18 cellular contexts compared by ENCODE assay signal in the genomic region with DNA sequence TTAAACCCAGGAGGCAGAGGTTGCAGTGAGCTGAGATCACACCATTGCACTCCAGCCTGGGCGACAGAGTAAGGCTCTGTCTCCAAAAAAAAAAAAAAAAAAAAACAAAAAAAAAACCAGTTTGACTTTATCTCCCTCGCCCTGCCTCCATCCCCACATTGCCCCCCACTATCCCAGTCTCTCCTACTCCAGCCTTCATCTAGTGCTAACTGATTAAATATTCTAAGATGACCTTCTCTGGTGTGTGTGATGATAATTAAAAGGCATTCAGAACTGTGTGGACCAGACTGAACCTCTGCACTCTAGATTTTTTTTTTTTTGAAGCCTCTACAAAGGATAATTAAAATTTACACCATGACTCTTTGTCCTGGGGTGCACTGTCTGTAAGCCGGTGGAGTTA. TPM values are rescaled to one million over a fixed set of nuclear protein-coding genes. Genes with fewer than 3 reads are reported as not detected.
A peak's percentile ranks its signal among the peaks of the same experiment; 100 is the strongest.
DNase-seq lines count a peak whose midpoint lies in the region; ATAC-seq, FAIRE-seq and TF ChIP-seq lines count a peak whose summit lies in the region.
"Had no signal": no experiment of that assay in that cellular context is flagged by ENCODE, and none has a peak within 500 bp of the region (broad histone marks: within the 10 kb centered on the region; RNA-seq: fewer than 3 reads in every experiment).

No MANE protein-coding gene starts in this region.

- no peaks in the 10 kb centered on the region for H3K9me3 Mint-ChIP-seq in activated naive CD4-positive, alpha-beta T cell treated with anti-CD3 and anti-CD28 coated beads, Interleukin-2, amount 50 U/mL, for 24 hours
- H3K9me3 Mint-ChIP-seq in activated naive CD4-positive, alpha-beta T cell treated with anti-CD3 and anti-CD28 coated beads for 36 hours, result no peaks in the 10 kb centered on the region
- H3K9me3 Mint-ChIP-seq: IgD-negative memory B cell had no signal

- no peak for ATAC-seq in GM18502 (IDR thresholded peaks at IDR 0.05; ENCODE audit: poor library complexity, unreplicated experiment)

- H3K27me3 Mint-ChIP-seq in activated naive CD4-positive, alpha-beta T cell treated with anti-CD3 and anti-CD28 coated beads, Interleukin-2, amount 50 U/mL, for 24 hours, result no peaks in the 10 kb centered on the region
- no peaks in the 10 kb centered on the region for H3K27me3 Mint-ChIP-seq in activated naive CD4-positive, alpha-beta T cell treated with anti-CD3 and anti-CD28 coated beads for 36 hours (ENCODE audit: low read depth)
- H3K27me3 Mint-ChIP-seq: IgD-negative memory B cell had no signal

- DNase-seq in activated naive CD4-positive, alpha-beta T cell treated with anti-CD3 and anti-CD28 coated beads for 36 hours, result no peak
- DNase-seq in endothelial cell of umbilical vein (ENCODE audit: low read depth, low spot score) (no peak), mesendoderm (no peak), MM.1S (no peak), NCI-H1436 treated with DMSO at 0.1 percent for 48 hours (lab: John Stamatoyannopoulos, UW) (no peak)
- DNase-seq: AML-193, DMS79 had no signal

- H3K36me3 ChIP-seq in HUES6 (ENCODE audit: control insufficient read depth, insufficient read depth, low read length), result peaks cover 38% of the 10 kb centered on the region
- peaks cover 9 to 23% of the 10 kb centered on the region in 2 experiments for H3K36me3 ChIP-seq in endothelial cell of umbilical vein (ENCODE audit: control insufficient read depth in 2 of 2, extremely low read depth in 1 of 2, insufficient read depth in 2 of 2, low read length in 2 of 2)
- H3K36me3 ChIP-seq in mesendoderm (ENCODE audit: control insufficient read depth, insufficient read depth, low read length), result peaks cover 5% of the 10 kb centered on the region
- no peaks in the 10 kb centered on the region; the same call in 1 of the 2 replicates for H3K36me3 ChIP-seq in MM.1S (replicated peaks; ENCODE audit: insufficient read depth, low read length)

- H4K20me1 ChIP-seq in endothelial cell of umbilical vein (replicated peaks; ENCODE audit: control insufficient read depth, extremely low read depth, insufficient read depth, low read length) (no peaks in the 10 kb centered on the region), MM.1S (ENCODE audit: insufficient read depth, low read length) (no peaks in the 10 kb centered on the region)
- H4K20me1 ChIP-seq: BLaER1 had no signal

- no peaks in the 10 kb centered on the region for H3K79me2 ChIP-seq in endothelial cell of umbilical vein (ENCODE audit: control insufficient read depth, insufficient read depth, low read length)
- no peaks in the 10 kb centered on the region for H3K79me2 ChIP-seq in mesendoderm (ENCODE audit: control insufficient read depth, insufficient read depth, low read length)
- H3K79me2 ChIP-seq in MM.1S (ENCODE audit: low read length), result no peaks in the 10 kb centered on the region; the same call in 1 of the 2 replicates

- no peak overlapping the region for H3K4ac ChIP-seq in mesendoderm (ENCODE audit: low read depth, low read length)

- H3K27ac ChIP-seq in HUES6 (ENCODE audit: low read depth, low read length) (no peak overlapping the region), endothelial cell of umbilical vein (ENCODE audit: insufficient read depth, low read depth, low read length) (no peak overlapping the region), mesendoderm (ENCODE audit: low read depth, low read length) (peak overlapping the region; percentile 24), MM.1S (ENCODE audit: low read length) (no peak overlapping the region)
- H3K27ac ChIP-seq: 22Rv1, BLaER1 had no signal

- H3K9ac ChIP-seq in HUES6 (ENCODE audit: low read length) (peak overlapping the region; percentile 7), endothelial cell of umbilical vein (replicated peaks; ENCODE audit: extremely low read depth, insufficient read depth, low read length) (no peak overlapping the region), mesendoderm (ENCODE audit: low read length) (no peak overlapping the region), MM.1S (ENCODE audit: low read length) (no peak overlapping the region)
- H3K9ac ChIP-seq: BLaER1 had no signal

- WGBS in mesendoderm (ENCODE audit: extremely low coverage, insufficient coverage, low lambda C conversion rate), result no CpG with 5 or more reads among the region's 3 CpGs

- CTCF ChIA-PET in activated naive CD4-positive, alpha-beta T cell treated with anti-CD3 and anti-CD28 coated beads for 36 hours (lab: Charles Lee), result interaction anchor here (1.0 kb wide), 1 partner anchor 40 kb away, joined by 5 read pairs; a partner anchor contains a TSS
- CTCF ChIA-PET in endothelial cell of umbilical vein (lab: Charles Lee), result no interaction called here

- H2AK5ac ChIP-seq in mesendoderm (ENCODE audit: low read length), result no peak overlapping the region

- TF ChIP-seq CTCF in endothelial cell of umbilical vein (IDR thresholded peaks at IDR 0.05; ENCODE audit: extremely low read depth in 1 of 2, insufficient read depth in 1 of 2, low read depth in 1 of 2, low read length in 2 of 2) (no peak), MM.1S (IDR thresholded peaks at IDR 0.05; ENCODE audit: low read length) (no peak)

- no TSS peak for BruUV-seq in endothelial cell of umbilical vein (replicated peaks; lab: Mats Ljungman, UMichigan)

- no peak overlapping the region for H4K5ac ChIP-seq in mesendoderm (ENCODE audit: low read length)

- H3K23ac ChIP-seq in mesendoderm (ENCODE audit: low read length), result no peak overlapping the region

- no peaks in the 10 kb centered on the region for H3F3A ChIP-seq in MM.1S (ENCODE audit: insufficient read depth, low read length)

- FAIRE-seq in endothelial cell of umbilical vein (lab: Jason Lieb, UNC), result peak; percentile 40
- FAIRE-seq: G401.6, GM12891 had no signal

- no peaks in the 10 kb centered on the region for H3K9me1 ChIP-seq in endothelial cell of umbilical vein (replicated peaks; ENCODE audit: control insufficient read depth, extremely low read depth, insufficient read depth, low read length)

- H2BK5ac ChIP-seq in mesendoderm (ENCODE audit: low read length), result no peak overlapping the region

- intact Hi-C loops in activated naive CD4-positive, alpha-beta T cell treated with anti-CD3 and anti-CD28 coated beads for 36 hours (cut with micrococcal nuclease), result no loop called here
- intact Hi-C loops in endothelial cell of umbilical vein (cut with micrococcal nuclease), result no loop called here

- H3K9me2 ChIP-seq in MM.1S (replicated peaks; ENCODE audit: insufficient read depth, low read length), result no peaks in the 10 kb centered on the region

- H3K36me3 Mint-ChIP-seq in activated naive CD4-positive, alpha-beta T cell treated with anti-CD3 and anti-CD28 coated beads, Interleukin-2, amount 50 U/mL, for 24 hours, result peaks cover 7% of the 10 kb centered on the region
- H3K36me3 Mint-ChIP-seq in activated naive CD4-positive, alpha-beta T cell treated with anti-CD3 and anti-CD28 coated beads for 36 hours (ENCODE audit: low read depth), result peaks cover 20% of the 10 kb centered on the region
- H3K36me3 Mint-ChIP-seq: IgD-negative memory B cell had no signal

- H3K4me3 ChIP-seq in HUES6 (ENCODE audit: low read depth, low read length) (no peak overlapping the region), endothelial cell of umbilical vein (replicated peaks in 1 of 3; ENCODE audit: insufficient read depth in 1 of 3, low read depth in 1 of 3, low read length in 3 of 3) (no peak overlapping the region), mesendoderm (ENCODE audit: low read length) (no peak overlapping the region), MM.1S (ENCODE audit: low read length) (no peak overlapping the region)
- H3K4me3 ChIP-seq: BLaER1 had no signal

- no peak overlapping the region for H3K4me2 ChIP-seq in endothelial cell of umbilical vein (ENCODE audit: insufficient read depth, low read length)
- no peak overlapping the region for H3K4me2 ChIP-seq in mesendoderm (ENCODE audit: low read length)
- no peak overlapping the region for H3K4me2 ChIP-seq in MM.1S (ENCODE audit: low read depth, low read length)
- H3K4me2 ChIP-seq: BLaER1 had no signal

- H3K9me3 ChIP-seq in HUES6 (ENCODE audit: control insufficient read depth, insufficient read depth, low read depth, low read length), result no peaks in the 10 kb centered on the region
- no peaks in the 10 kb centered on the region for H3K9me3 ChIP-seq in endothelial cell of umbilical vein (replicated peaks; ENCODE audit: control insufficient read depth, insufficient read depth, low read length)
- no peaks in the 10 kb centered on the region for H3K9me3 ChIP-seq in MM.1S (replicated peaks; ENCODE audit: insufficient read depth, low read length)
- H3K9me3 ChIP-seq: BLaER1 had no signal

- no peak for TF ChIP-seq POLR2A in endothelial cell of umbilical vein (IDR thresholded peaks at IDR 0.05; ENCODE audit: low read depth, low read length)

- no peak overlapping the region for H3K18ac ChIP-seq in mesendoderm (ENCODE audit: low read length)

- POLR2A ChIA-PET in endothelial cell of umbilical vein (lab: Charles Lee), result no interaction called here

- no peaks in the 10 kb centered on the region for H3K4me1 Mint-ChIP-seq in activated naive CD4-positive, alpha-beta T cell treated with anti-CD3 and anti-CD28 coated beads, Interleukin-2, amount 50 U/mL, for 24 hours
- H3K4me1 Mint-ChIP-seq in activated naive CD4-positive, alpha-beta T cell treated with anti-CD3 and anti-CD28 coated beads for 36 hours (ENCODE audit: low read depth), result no peaks in the 10 kb centered on the region
- H3K4me1 Mint-ChIP-seq: IgD-negative memory B cell had no signal

- H3K4me3 Mint-ChIP-seq in activated naive CD4-positive, alpha-beta T cell treated with anti-CD3 and anti-CD28 coated beads, Interleukin-2, amount 50 U/mL, for 24 hours, result no peak overlapping the region
- no peak overlapping the region for H3K4me3 Mint-ChIP-seq in activated naive CD4-positive, alpha-beta T cell treated with anti-CD3 and anti-CD28 coated beads for 36 hours

- dilution Hi-C loops in endothelial cell of umbilical vein (cut with MboI; ENCODE audit: extremely low pct_ligation_motif_present, low sequenced_read_pairs), result no loop called here

- peaks cover 7% of the 10 kb centered on the region; the same call in 1 of the 2 replicates for H3K4me1 ChIP-seq in HUES6 (ENCODE audit: control insufficient read depth, insufficient read depth, low read length)
- peaks cover 3% of the 10 kb centered on the region for H3K4me1 ChIP-seq in endothelial cell of umbilical vein (ENCODE audit: control insufficient read depth, extremely low read depth, insufficient read depth, low read length)
- H3K4me1 ChIP-seq in mesendoderm (ENCODE audit: control insufficient read depth, low read depth, low read length), result no peaks in the 10 kb centered on the region
- H3K4me1 ChIP-seq in MM.1S (ENCODE audit: low read length), result 0 out of 2 replicates have a peak, but pooled peaks cover 3% of the 10 kb centered on the region

- H2BK15ac ChIP-seq in mesendoderm (replicated peaks; ENCODE audit: low read depth), result no peak overlapping the region

- H2AFZ ChIP-seq in endothelial cell of umbilical vein (ENCODE audit: low read depth, low read length), result no peak overlapping the region
- no peak overlapping the region for H2AFZ ChIP-seq in MM.1S (ENCODE audit: low read length)

- no peak overlapping the region for H4K8ac ChIP-seq in mesendoderm (ENCODE audit: low read depth, low read length)

- no peaks in the 10 kb centered on the region for H3K27me3 ChIP-seq in HUES6 (ENCODE audit: control insufficient read depth, insufficient read depth, low read length)
- H3K27me3 ChIP-seq in endothelial cell of umbilical vein (ENCODE audit: control insufficient read depth in 2 of 2, insufficient read depth in 2 of 2, low read length in 2 of 2), result peaks cover 0 to 3% of the 10 kb centered on the region in 2 experiments
- H3K27me3 ChIP-seq in mesendoderm (ENCODE audit: insufficient read depth, low read length, poor library complexity), result no peaks in the 10 kb centered on the region
- peaks cover 20% of the 10 kb centered on the region for H3K27me3 ChIP-seq in MM.1S (replicated peaks; ENCODE audit: insufficient read depth, low read length)
- H3K27me3 ChIP-seq: BLaER1 had no signal

- H3K79me1 ChIP-seq in mesendoderm (ENCODE audit: low read length), result no peaks in the 10 kb centered on the region

- H3K56ac ChIP-seq in mesendoderm (ENCODE audit: low read length), result no peak overlapping the region

- no peak overlapping the region for H2BK120ac ChIP-seq in mesendoderm (ENCODE audit: low read depth, low read length)

- peak overlapping the region; percentile 25 for H3K27ac Mint-ChIP-seq in activated naive CD4-positive, alpha-beta T cell treated with anti-CD3 and anti-CD28 coated beads, Interleukin-2, amount 50 U/mL, for 24 hours
- H3K27ac Mint-ChIP-seq in activated naive CD4-positive, alpha-beta T cell treated with anti-CD3 and anti-CD28 coated beads for 36 hours, result no peak overlapping the region
- H3K27ac Mint-ChIP-seq: IgD-negative memory B cell had no signal

RNA-seq across cellular contexts. Expression of a gene that starts 6.0 kb away (rescaled TPM):
- total RNA-seq in activated naive CD4-positive, alpha-beta T cell treated with anti-CD3 and anti-CD28 coated beads for 36 hours, result under 1 TPM; 0.74 to 0.79 TPM
- total RNA-seq in endothelial cell of umbilical vein, result 0.40 and 0.55 TPM in 2 replicates
- polyA plus RNA-seq in endothelial cell of umbilical vein, result 0.73 and 0.89 TPM in 2 replicates
- 0.41 and 0.42 TPM in 2 replicates for polyA plus RNA-seq in endothelial cell of umbilical vein (2011; cell fraction: cytosol; rRNA removed)
- polyA plus RNA-seq in endothelial cell of umbilical vein (2011; cell fraction: nucleus; rRNA removed), result 0.11 and 0.21 TPM in 2 replicates
- 0.87 and 1.3 TPM in 2 replicates for polyA plus RNA-seq in endothelial cell of umbilical vein (2012)
- polyA minus RNA-seq in endothelial cell of umbilical vein, result 0.17 and 0.22 TPM in 2 replicates
- polyA minus RNA-seq in endothelial cell of umbilical vein (2011; cell fraction: cytosol; rRNA and poly(A)+ RNA removed), result 0.41 TPM
- not detected in 2 replicates for polyA minus RNA-seq in endothelial cell of umbilical vein (2011; cell fraction: nucleus; rRNA and poly(A)+ RNA removed)
- 2.2 TPM for polyA plus RNA-seq in mesendoderm (2013, experiment 1 of 2)
- 2.4 TPM for polyA plus RNA-seq in mesendoderm (2013, experiment 2 of 2)

RNA-seq across cellular contexts. Expression of a gene that starts 12.2 kb away (rescaled TPM):
- 100 to 1,000 TPM; 103 to 107 TPM for total RNA-seq in activated naive CD4-positive, alpha-beta T cell treated with anti-CD3 and anti-CD28 coated beads for 36 hours
- 85.7 and 86.1 TPM in 2 replicates for total RNA-seq in endothelial cell of umbilical vein
- polyA plus RNA-seq in endothelial cell of umbilical vein, result 118 and 124 TPM in 2 replicates
- polyA plus RNA-seq in endothelial cell of umbilical vein (2011; cell fraction: cytosol; rRNA removed), result 87.9 and 99.0 TPM in 2 replicates
- polyA plus RNA-seq in endothelial cell of umbilical vein (2011; cell fraction: nucleus; rRNA removed), result 107 TPM in 2 replicates
- polyA plus RNA-seq in endothelial cell of umbilical vein (2012), result 117 and 118 TPM in 2 replicates
- polyA minus RNA-seq in endothelial cell of umbilical vein, result 69.4 and 108 TPM in 2 replicates
- 81.6 TPM for polyA minus RNA-seq in endothelial cell of umbilical vein (2011; cell fraction: cytosol; rRNA and poly(A)+ RNA removed)
- 38.4 and 40.2 TPM in 2 replicates for polyA minus RNA-seq in endothelial cell of umbilical vein (2011; cell fraction: nucleus; rRNA and poly(A)+ RNA removed)
- 131 TPM for polyA plus RNA-seq in mesendoderm (2013, experiment 1 of 2)
- 137 TPM for polyA plus RNA-seq in mesendoderm (2013, experiment 2 of 2)

RNA-seq across cellular contexts. Expression of a gene that starts 22.2 kb away (rescaled TPM):
- not detected for total RNA-seq in activated naive CD4-positive, alpha-beta T cell treated with anti-CD3 and anti-CD28 coated beads for 36 hours
- not detected in 2 replicates for total RNA-seq in endothelial cell of umbilical vein
- polyA plus RNA-seq in endothelial cell of umbilical vein, result not detected in 2 replicates
- polyA plus RNA-seq in endothelial cell of umbilical vein (2011; cell fraction: cytosol; rRNA removed), result not detected in 2 replicates
- polyA plus RNA-seq in endothelial cell of umbilical vein (2011; cell fraction: nucleus; rRNA removed), result not detected in 2 replicates
- not detected in 2 replicates for polyA plus RNA-seq in endothelial cell of umbilical vein (2012)
- polyA minus RNA-seq in endothelial cell of umbilical vein, result not detected in 2 replicates
- polyA minus RNA-seq in endothelial cell of umbilical vein (2011; cell fraction: cytosol; rRNA and poly(A)+ RNA removed), result not detected
- polyA minus RNA-seq in endothelial cell of umbilical vein (2011; cell fraction: nucleus; rRNA and poly(A)+ RNA removed), result not detected in 2 replicates
- 5.9 TPM for polyA plus RNA-seq in mesendoderm (2013, experiment 1 of 2)
- polyA plus RNA-seq in mesendoderm (2013, experiment 2 of 2), result 7.0 TPM
- total RNA-seq: A673, H4, HT-29 had no signal
- polyA plus RNA-seq: IgD-negative memory B cell had no signal

RNA-seq across cellular contexts. Expression of a gene that starts 39.9 kb away (rescaled TPM):
- total RNA-seq in activated naive CD4-positive, alpha-beta T cell treated with anti-CD3 and anti-CD28 coated beads for 36 hours, result 1 to 10 TPM; 5.7 to 6.2 TPM
- total RNA-seq in endothelial cell of umbilical vein, result 3.0 and 3.9 TPM in 2 replicates
- 1.6 and 1.7 TPM in 2 replicates for polyA plus RNA-seq in endothelial cell of umbilical vein
- 2.1 and 6.0 TPM in 2 replicates for polyA plus RNA-seq in endothelial cell of umbilical vein (2011; cell fraction: cytosol; rRNA removed)
- polyA plus RNA-seq in endothelial cell of umbilical vein (2011; cell fraction: nucleus; rRNA removed), result 3.5 and 6.3 TPM in 2 replicates
- 2.5 and 4.0 TPM in 2 replicates for polyA plus RNA-seq in endothelial cell of umbilical vein (2012)
- 1.5 and 2.6 TPM in 2 replicates for polyA minus RNA-seq in endothelial cell of umbilical vein
- 1.8 TPM for polyA minus RNA-seq in endothelial cell of umbilical vein (2011; cell fraction: cytosol; rRNA and poly(A)+ RNA removed)
- 1.4 and 1.7 TPM in 2 replicates for polyA minus RNA-seq in endothelial cell of umbilical vein (2011; cell fraction: nucleus; rRNA and poly(A)+ RNA removed)
- 1.7 TPM for polyA plus RNA-seq in mesendoderm (2013, experiment 1 of 2)
- polyA plus RNA-seq in mesendoderm (2013, experiment 2 of 2), result 1.4 TPM

RNA-seq across cellular contexts. Expression of a gene that starts 47.2 kb away (rescaled TPM):
- total RNA-seq in activated naive CD4-positive, alpha-beta T cell treated with anti-CD3 and anti-CD28 coated beads for 36 hours, result 1 to 10 TPM; 7.7 to 9.1 TPM
- total RNA-seq in endothelial cell of umbilical vein, result 17.4 and 19.2 TPM in 2 replicates
- 6.6 TPM in 2 replicates for polyA plus RNA-seq in endothelial cell of umbilical vein
- polyA plus RNA-seq in endothelial cell of umbilical vein (2011; cell fraction: cytosol; rRNA removed), result 8.4 and 8.6 TPM in 2 replicates
- polyA plus RNA-seq in endothelial cell of umbilical vein (2011; cell fraction: nucleus; rRNA removed), result 3.7 and 5.5 TPM in 2 replicates
- 18.9 and 20.8 TPM in 2 replicates for polyA plus RNA-seq in endothelial cell of umbilical vein (2012)
- polyA minus RNA-seq in endothelial cell of umbilical vein, result 4.0 and 5.4 TPM in 2 replicates
- polyA minus RNA-seq in endothelial cell of umbilical vein (2011; cell fraction: cytosol; rRNA and poly(A)+ RNA removed), result 10.4 TPM
- polyA minus RNA-seq in endothelial cell of umbilical vein (2011; cell fraction: nucleus; rRNA and poly(A)+ RNA removed), result 2.3 and 3.3 TPM in 2 replicates
- polyA plus RNA-seq in mesendoderm (2013, experiment 1 of 2), result 21.4 TPM
- 21.7 TPM for polyA plus RNA-seq in mesendoderm (2013, experiment 2 of 2)
